1 cellular context compared by ENCODE assay signal in the genomic region with DNA sequence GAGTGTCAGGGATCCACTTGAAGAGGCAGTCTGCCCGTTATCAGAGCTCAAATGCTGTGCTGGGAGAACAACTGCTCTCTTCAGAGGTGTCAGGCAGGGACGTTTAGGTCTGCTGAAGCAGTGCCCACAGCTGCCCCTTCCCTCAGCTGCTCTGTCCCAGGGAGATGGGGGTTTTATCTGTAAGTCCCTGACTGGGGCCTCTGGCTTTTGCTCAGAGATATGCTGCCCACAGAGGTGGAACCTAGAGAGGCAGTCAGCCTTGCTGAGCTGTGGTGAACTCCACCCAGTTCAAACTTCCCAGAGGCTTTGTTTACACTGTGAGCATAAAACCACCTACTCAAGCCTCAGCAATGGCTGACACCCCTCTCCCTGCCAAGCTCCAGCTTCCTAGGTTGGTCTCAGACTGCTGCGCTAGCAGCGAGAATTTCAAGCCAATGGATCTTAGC.
TF ChIP-seq lines count a peak whose summit lies in the region.

No MANE protein-coding gene starts in this region.

TF ChIP-seq in K562, 482 proteins besides CTCF, POLR2A, EP300 and RAD21 (continued from another document and continues in another):
- TF ChIP-seq, protein P1, sequence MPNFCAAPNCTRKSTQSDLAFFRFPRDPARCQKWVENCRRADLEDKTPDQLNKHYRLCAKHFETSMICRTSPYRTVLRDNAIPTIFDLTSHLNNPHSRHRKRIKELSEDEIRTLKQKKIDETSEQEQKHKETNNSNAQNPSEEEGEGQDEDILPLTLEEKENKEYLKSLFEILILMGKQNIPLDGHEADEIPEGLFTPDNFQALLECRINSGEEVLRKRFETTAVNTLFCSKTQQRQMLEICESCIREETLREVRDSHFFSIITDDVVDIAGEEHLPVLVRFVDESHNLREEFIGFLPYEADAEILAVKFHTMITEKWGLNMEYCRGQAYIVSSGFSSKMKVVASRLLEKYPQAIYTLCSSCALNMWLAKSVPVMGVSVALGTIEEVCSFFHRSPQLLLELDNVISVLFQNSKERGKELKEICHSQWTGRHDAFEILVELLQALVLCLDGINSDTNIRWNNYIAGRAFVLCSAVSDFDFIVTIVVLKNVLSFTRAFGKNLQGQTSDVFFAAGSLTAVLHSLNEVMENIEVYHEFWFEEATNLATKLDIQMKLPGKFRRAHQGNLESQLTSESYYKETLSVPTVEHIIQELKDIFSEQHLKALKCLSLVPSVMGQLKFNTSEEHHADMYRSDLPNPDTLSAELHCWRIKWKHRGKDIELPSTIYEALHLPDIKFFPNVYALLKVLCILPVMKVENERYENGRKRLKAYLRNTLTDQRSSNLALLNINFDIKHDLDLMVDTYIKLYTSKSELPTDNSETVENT (CRISPR knock-in tag; IDR thresholded peaks at IDR 0.05), result no peak
- 0 out of 2 replicates have a peak, but pooled peaks have one; percentile 28 for TF ChIP-seq ETV5 (CRISPR knock-in tag; IDR thresholded peaks at IDR 0.05; ENCODE audit: low read depth)
- TF ChIP-seq, protein P2, sequence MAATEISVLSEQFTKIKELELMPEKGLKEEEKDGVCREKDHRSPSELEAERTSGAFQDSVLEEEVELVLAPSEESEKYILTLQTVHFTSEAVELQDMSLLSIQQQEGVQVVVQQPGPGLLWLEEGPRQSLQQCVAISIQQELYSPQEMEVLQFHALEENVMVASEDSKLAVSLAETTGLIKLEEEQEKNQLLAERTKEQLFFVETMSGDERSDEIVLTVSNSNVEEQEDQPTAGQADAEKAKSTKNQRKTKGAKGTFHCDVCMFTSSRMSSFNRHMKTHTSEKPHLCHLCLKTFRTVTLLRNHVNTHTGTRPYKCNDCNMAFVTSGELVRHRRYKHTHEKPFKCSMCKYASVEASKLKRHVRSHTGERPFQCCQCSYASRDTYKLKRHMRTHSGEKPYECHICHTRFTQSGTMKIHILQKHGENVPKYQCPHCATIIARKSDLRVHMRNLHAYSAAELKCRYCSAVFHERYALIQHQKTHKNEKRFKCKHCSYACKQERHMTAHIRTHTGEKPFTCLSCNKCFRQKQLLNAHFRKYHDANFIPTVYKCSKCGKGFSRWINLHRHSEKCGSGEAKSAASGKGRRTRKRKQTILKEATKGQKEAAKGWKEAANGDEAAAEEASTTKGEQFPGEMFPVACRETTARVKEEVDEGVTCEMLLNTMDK (IDR thresholded peaks at IDR 0.05; ENCODE audit: borderline replicate concordance, insufficient read depth, low read depth, low read length, poor library complexity, severe bottlenecking), result no peak
- no peak for TF ChIP-seq NCOA2 (IDR thresholded peaks at IDR 0.05; ENCODE audit: partially characterized antibody in 2 of 2)
- TF ChIP-seq FOXM1 (IDR thresholded peaks at IDR 0.05; ENCODE audit: low read depth), result peak; percentile 19; the same call in 1 of the 2 replicates
- no peak for TF ChIP-seq FOXM1 (CRISPR knock-in tag; IDR thresholded peaks at IDR 0.05; ENCODE audit: low read depth)
- TF ChIP-seq ZNF212 (CRISPR knock-in tag; IDR thresholded peaks at IDR 0.05), result peak; percentile 77; the same call in 1 of the 2 replicates
- TF ChIP-seq SAP30 (IDR thresholded peaks at IDR 0.05; ENCODE audit: borderline replicate concordance, insufficient read depth, low read depth, low read length, poor library complexity, severe bottlenecking), result no peak
- TF ChIP-seq GABPA (tag; conservative IDR thresholded peaks at IDR 0.05; ENCODE audit: low read depth), result no peak
- TF ChIP-seq SETDB1 (IDR thresholded peaks at IDR 0.05; ENCODE audit: low read length), result no peak
- TF ChIP-seq ELF2 (CRISPR knock-in tag; IDR thresholded peaks at IDR 0.05), result no peak
- TF ChIP-seq, protein P3, sequence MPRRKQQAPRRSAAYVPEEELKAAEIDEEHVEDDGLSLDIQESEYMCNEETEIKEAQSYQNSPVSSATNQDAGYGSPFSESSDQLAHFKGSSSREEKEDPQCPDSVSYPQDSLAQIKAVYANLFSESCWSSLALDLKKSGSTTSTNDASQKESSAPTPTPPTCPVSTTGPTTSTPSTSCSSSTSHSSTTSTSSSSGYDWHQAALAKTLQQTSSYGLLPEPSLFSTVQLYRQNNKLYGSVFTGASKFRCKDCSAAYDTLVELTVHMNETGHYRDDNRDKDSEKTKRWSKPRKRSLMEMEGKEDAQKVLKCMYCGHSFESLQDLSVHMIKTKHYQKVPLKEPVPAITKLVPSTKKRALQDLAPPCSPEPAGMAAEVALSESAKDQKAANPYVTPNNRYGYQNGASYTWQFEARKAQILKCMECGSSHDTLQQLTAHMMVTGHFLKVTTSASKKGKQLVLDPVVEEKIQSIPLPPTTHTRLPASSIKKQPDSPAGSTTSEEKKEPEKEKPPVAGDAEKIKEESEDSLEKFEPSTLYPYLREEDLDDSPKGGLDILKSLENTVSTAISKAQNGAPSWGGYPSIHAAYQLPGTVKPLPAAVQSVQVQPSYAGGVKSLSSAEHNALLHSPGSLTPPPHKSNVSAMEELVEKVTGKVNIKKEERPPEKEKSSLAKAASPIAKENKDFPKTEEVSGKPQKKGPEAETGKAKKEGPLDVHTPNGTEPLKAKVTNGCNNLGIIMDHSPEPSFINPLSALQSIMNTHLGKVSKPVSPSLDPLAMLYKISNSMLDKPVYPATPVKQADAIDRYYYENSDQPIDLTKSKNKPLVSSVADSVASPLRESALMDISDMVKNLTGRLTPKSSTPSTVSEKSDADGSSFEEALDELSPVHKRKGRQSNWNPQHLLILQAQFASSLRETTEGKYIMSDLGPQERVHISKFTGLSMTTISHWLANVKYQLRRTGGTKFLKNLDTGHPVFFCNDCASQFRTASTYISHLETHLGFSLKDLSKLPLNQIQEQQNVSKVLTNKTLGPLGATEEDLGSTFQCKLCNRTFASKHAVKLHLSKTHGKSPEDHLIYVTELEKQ (CRISPR knock-in tag; IDR thresholded peaks at IDR 0.05), result no peak
- TF ChIP-seq ZNF584 (CRISPR knock-in tag; IDR thresholded peaks at IDR 0.05; ENCODE audit: low read depth), result no peak
- peak in 1 of 2 experiments; percentile 45; a peak in 1 of 4 replicates for TF ChIP-seq RCOR1 (IDR thresholded peaks at IDR 0.05; ENCODE audit: borderline replicate concordance in 1 of 2, low read depth in 2 of 2, low read length in 2 of 2)
- no peak for TF ChIP-seq HNRNPLL (IDR thresholded peaks at IDR 0.05; ENCODE audit: low read depth, low read length, poor library complexity, severe bottlenecking)
- TF ChIP-seq TAF7 (tag; IDR thresholded peaks at IDR 0.05), result no peak
- TF ChIP-seq, protein P4, sequence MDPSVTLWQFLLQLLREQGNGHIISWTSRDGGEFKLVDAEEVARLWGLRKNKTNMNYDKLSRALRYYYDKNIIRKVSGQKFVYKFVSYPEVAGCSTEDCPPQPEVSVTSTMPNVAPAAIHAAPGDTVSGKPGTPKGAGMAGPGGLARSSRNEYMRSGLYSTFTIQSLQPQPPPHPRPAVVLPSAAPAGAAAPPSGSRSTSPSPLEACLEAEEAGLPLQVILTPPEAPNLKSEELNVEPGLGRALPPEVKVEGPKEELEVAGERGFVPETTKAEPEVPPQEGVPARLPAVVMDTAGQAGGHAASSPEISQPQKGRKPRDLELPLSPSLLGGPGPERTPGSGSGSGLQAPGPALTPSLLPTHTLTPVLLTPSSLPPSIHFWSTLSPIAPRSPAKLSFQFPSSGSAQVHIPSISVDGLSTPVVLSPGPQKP (CRISPR knock-in tag; IDR thresholded peaks at IDR 0.05), result no peak
- TF ChIP-seq CCAR2 (IDR thresholded peaks at IDR 0.05; ENCODE audit: low read depth, low read length), result no peak
- TF ChIP-seq CXXC5 (CRISPR knock-in tag; IDR thresholded peaks at IDR 0.05), result peak; percentile 56
- TF ChIP-seq MTA3 (IDR thresholded peaks at IDR 0.05; ENCODE audit: borderline replicate concordance), result peak; percentile 49; the same call in 1 of the 2 replicates
- TF ChIP-seq POLR2B (IDR thresholded peaks at IDR 0.05; ENCODE audit: low read depth, partially characterized antibody), result no peak
- TF ChIP-seq CHD1 (IDR thresholded peaks at IDR 0.05; ENCODE audit: low read length), result no peak
- TF ChIP-seq, protein P5, sequence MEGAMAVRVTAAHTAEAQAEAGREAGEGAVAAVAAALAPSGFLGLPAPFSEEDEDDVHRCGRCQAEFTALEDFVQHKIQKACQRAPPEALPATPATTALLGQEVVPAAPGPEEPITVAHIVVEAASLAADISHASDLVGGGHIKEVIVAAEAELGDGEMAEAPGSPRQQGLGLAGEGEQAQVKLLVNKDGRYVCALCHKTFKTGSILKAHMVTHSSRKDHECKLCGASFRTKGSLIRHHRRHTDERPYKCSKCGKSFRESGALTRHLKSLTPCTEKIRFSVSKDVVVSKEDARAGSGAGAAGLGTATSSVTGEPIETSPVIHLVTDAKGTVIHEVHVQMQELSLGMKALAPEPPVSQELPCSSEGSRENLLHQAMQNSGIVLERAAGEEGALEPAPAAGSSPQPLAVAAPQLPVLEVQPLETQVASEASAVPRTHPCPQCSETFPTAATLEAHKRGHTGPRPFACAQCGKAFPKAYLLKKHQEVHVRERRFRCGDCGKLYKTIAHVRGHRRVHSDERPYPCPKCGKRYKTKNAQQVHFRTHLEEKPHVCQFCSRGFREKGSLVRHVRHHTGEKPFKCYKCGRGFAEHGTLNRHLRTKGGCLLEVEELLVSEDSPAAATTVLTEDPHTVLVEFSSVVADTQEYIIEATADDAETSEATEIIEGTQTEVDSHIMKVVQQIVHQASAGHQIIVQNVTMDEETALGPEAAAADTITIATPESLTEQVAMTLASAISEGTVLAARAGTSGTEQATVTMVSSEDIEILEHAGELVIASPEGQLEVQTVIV (CRISPR knock-in tag; IDR thresholded peaks at IDR 0.05; ENCODE audit: borderline replicate concordance), result no peak
- TF ChIP-seq NCOA6 (IDR thresholded peaks at IDR 0.05), result no peak
- TF ChIP-seq ZNF586 (CRISPR knock-in tag; conservative IDR thresholded peaks at IDR 0.05), result no peak
- no peak for TF ChIP-seq POLR2AphosphoS2 (IDR thresholded peaks at IDR 0.05; ENCODE audit: low read length)
- TF ChIP-seq, protein P6, sequence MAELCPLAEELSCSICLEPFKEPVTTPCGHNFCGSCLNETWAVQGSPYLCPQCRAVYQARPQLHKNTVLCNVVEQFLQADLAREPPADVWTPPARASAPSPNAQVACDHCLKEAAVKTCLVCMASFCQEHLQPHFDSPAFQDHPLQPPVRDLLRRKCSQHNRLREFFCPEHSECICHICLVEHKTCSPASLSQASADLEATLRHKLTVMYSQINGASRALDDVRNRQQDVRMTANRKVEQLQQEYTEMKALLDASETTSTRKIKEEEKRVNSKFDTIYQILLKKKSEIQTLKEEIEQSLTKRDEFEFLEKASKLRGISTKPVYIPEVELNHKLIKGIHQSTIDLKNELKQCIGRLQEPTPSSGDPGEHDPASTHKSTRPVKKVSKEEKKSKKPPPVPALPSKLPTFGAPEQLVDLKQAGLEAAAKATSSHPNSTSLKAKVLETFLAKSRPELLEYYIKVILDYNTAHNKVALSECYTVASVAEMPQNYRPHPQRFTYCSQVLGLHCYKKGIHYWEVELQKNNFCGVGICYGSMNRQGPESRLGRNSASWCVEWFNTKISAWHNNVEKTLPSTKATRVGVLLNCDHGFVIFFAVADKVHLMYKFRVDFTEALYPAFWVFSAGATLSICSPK (IDR thresholded peaks at IDR 0.05; ENCODE audit: borderline replicate concordance), result no peak
- TF ChIP-seq MAFK (IDR thresholded peaks at IDR 0.05; ENCODE audit: low read length), result no peak
- no peak for TF ChIP-seq ARID2 (IDR thresholded peaks at IDR 0.05)
- TF ChIP-seq HNRNPH1 (optimal IDR thresholded peaks at IDR 0.05; ENCODE audit: low read depth, low read length), result no peak
- TF ChIP-seq RNF2 (IDR thresholded peaks at IDR 0.05), result no peak
- TF ChIP-seq, protein P7, sequence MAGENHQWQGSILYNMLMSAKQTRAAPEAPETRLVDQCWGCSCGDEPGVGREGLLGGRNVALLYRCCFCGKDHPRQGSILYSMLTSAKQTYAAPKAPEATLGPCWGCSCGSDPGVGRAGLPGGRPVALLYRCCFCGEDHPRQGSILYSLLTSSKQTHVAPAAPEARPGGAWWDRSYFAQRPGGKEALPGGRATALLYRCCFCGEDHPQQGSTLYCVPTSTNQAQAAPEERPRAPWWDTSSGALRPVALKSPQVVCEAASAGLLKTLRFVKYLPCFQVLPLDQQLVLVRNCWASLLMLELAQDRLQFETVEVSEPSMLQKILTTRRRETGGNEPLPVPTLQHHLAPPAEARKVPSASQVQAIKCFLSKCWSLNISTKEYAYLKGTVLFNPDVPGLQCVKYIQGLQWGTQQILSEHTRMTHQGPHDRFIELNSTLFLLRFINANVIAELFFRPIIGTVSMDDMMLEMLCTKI (IDR thresholded peaks at IDR 0.05; ENCODE audit: partially characterized antibody), result no peak
- TF ChIP-seq HNRNPL (IDR thresholded peaks at IDR 0.05; ENCODE audit: low read depth, low read length), result no peak
- no peak for TF ChIP-seq ZC3H11A (IDR thresholded peaks at IDR 0.05; ENCODE audit: low read depth, low read length)
- no peak for TF ChIP-seq CSDE1 (IDR thresholded peaks at IDR 0.05)
- no peak for TF ChIP-seq SREBF1 (IDR thresholded peaks at IDR 0.05; ENCODE audit: borderline replicate concordance, low read depth, low read length)
- no peak for TF ChIP-seq CBX5 (IDR thresholded peaks at IDR 0.05; ENCODE audit: borderline replicate concordance, low read depth)
- TF ChIP-seq, protein P8, sequence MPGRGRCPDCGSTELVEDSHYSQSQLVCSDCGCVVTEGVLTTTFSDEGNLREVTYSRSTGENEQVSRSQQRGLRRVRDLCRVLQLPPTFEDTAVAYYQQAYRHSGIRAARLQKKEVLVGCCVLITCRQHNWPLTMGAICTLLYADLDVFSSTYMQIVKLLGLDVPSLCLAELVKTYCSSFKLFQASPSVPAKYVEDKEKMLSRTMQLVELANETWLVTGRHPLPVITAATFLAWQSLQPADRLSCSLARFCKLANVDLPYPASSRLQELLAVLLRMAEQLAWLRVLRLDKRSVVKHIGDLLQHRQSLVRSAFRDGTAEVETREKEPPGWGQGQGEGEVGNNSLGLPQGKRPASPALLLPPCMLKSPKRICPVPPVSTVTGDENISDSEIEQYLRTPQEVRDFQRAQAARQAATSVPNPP (IDR thresholded peaks at IDR 0.05; ENCODE audit: borderline replicate concordance, insufficient read depth, insufficient read length), result no peak
